In the genomic region with DNA sequence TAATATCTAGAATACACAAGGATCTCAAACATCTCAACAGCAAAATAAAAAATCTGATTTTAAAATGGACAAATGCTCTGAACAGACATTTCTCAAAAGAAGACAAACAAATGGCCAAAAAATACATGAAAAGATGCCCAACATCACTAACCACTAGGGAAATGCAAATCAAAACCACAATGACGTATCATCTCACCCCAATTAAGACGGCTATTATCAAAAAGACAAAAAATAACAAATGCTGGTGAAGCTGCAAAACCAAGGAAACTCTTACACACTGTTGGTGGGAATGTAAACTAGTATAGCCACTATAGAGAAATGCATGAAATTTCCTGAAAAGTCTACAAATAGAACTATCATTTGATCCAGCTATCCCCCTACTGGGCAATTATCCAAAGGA, we compare ENCODE assay signal across 15 cellular contexts.
DNase-seq lines count a peak whose midpoint lies in the region; ATAC-seq and TF ChIP-seq lines count a peak whose summit lies in the region.
"Had no signal": no experiment of that assay in that cellular context is flagged by ENCODE, and none has a peak within 500 bp of the region (broad histone marks: within the 10 kb centered on the region; RNA-seq: fewer than 3 reads in every experiment).

No MANE protein-coding gene starts in this region.

- no peaks in the 10 kb centered on the region for H3K36me3 ChIP-seq in CD8-positive, alpha-beta T cell (ENCODE audit: insufficient read depth, low read length)
- H3K36me3 ChIP-seq in mammary epithelial cell (ENCODE audit: insufficient read depth, low read length): no peaks in the 10 kb centered on the region

- H3K9me3 Mint-ChIP-seq in CD8-positive, alpha-beta T cell: peaks cover 19% of the 10 kb centered on the region
- peaks cover 9% of the 10 kb centered on the region for H3K9me3 Mint-ChIP-seq in activated T-helper 17 cell treated with anti-CD3 and anti-CD28 coated beads, Interleukin-2, amount 50 U/mL, for 72 hours
- H3K9me3 Mint-ChIP-seq in effector memory CD8-positive, alpha-beta T cell: peaks cover 0 to 6% of the 10 kb centered on the region in 2 donors
- peaks cover 10% of the 10 kb centered on the region for H3K9me3 Mint-ChIP-seq in natural killer cell treated with Interleukin-12 subunit alpha and Interleukin-12 subunit beta and Interleukin-15 and Interleukin-18, amount 100 ng/mL, for 72 hours

- peak; percentile 38 for ATAC-seq in CD8-positive, alpha-beta T cell
- no peak for ATAC-seq in activated T-helper 17 cell treated with anti-CD3 and anti-CD28 coated beads, Interleukin-2, amount 50 U/mL, for 72 hours (replicated peaks)
- ATAC-seq in effector memory CD8-positive, alpha-beta T cell (replicated peaks): peak; percentile 90
- peak in 1 of 2 donors; percentile 36 for ATAC-seq in natural killer cell treated with Interleukin-12 subunit alpha and Interleukin-12 subunit beta and Interleukin-15 and Interleukin-18, amount 100 ng/mL, for 72 hours

- H3K27me3 Mint-ChIP-seq in CD8-positive, alpha-beta T cell (ENCODE audit: low read depth): no peaks in the 10 kb centered on the region
- H3K27me3 Mint-ChIP-seq in activated T-helper 17 cell treated with anti-CD3 and anti-CD28 coated beads, Interleukin-2, amount 50 U/mL, for 72 hours: no peaks in the 10 kb centered on the region
- H3K27me3 Mint-ChIP-seq in effector memory CD8-positive, alpha-beta T cell: no peaks in the 10 kb centered on the region
- no peaks in the 10 kb centered on the region for H3K27me3 Mint-ChIP-seq in natural killer cell treated with Interleukin-12 subunit alpha and Interleukin-12 subunit beta and Interleukin-15 and Interleukin-18, amount 100 ng/mL, for 72 hours
- H3K27me3 Mint-ChIP-seq: CD4-positive, alpha-beta T cell had no signal

- no peaks in the 10 kb centered on the region for H3K27me3 ChIP-seq in CD8-positive, alpha-beta T cell (ENCODE audit: insufficient read depth, low read length)
- no peaks in the 10 kb centered on the region for H3K27me3 ChIP-seq in mammary epithelial cell (ENCODE audit: insufficient read depth, low read length)

- CTCF ChIA-PET in CD8-positive, alpha-beta T cell (lab: Charles Lee): interaction anchor here (0.7 to 1.5 kb wide), 2 partner anchors 9 to 419 kb away, joined by 3 to 4 read pairs; no protein-coding TSS in a partner anchor
- CTCF ChIA-PET in mammary epithelial cell (lab: Charles Lee; ENCODE audit: low non-redundant PET): no interaction called here

- in situ Hi-C loops in mammary epithelial cell (cut with MboI; ENCODE audit: low sequenced_read_pairs in 2 of 2): no loop called here

- BruUV-seq in mammary epithelial cell (replicated peaks; lab: Mats Ljungman, UMichigan): no TSS peak

- no peak overlapping the region for H3K9ac ChIP-seq in mammary epithelial cell (ENCODE audit: insufficient read depth, low read length)

- WGBS in mammary epithelial cell (ENCODE audit: low coverage, missing lambda C conversion rate): 91% methylated on average over 2 of the region's 2 CpGs

- TF ChIP-seq CTCF in CD8-positive, alpha-beta T cell (IDR thresholded peaks at IDR 0.05): no peak
- TF ChIP-seq CTCF in mammary epithelial cell (conservative IDR thresholded peaks at IDR 0.05 in 1 of 2, IDR thresholded peaks at IDR 0.05 in 1 of 2; ENCODE audit: extremely low read depth in 1 of 2, insufficient read depth in 1 of 2, low read depth in 1 of 2, low read length in 2 of 2): no peak

- H3K79me2 ChIP-seq in mammary epithelial cell (ENCODE audit: insufficient read depth, low read length): no peaks in the 10 kb centered on the region

- H3K4me1 ChIP-seq in CD8-positive, alpha-beta T cell (ENCODE audit: insufficient read depth, low read length): peaks cover 12% of the 10 kb centered on the region
- no peaks in the 10 kb centered on the region for H3K4me1 ChIP-seq in mammary epithelial cell (ENCODE audit: insufficient read depth, low read length)

- no peak overlapping the region for H2AFZ ChIP-seq in mammary epithelial cell (ENCODE audit: low read depth, low read length)

- peaks cover 52% of the 10 kb centered on the region for H3K4me1 Mint-ChIP-seq in CD8-positive, alpha-beta T cell (ENCODE audit: low read depth)
- peaks cover 18% of the 10 kb centered on the region for H3K4me1 Mint-ChIP-seq in activated T-helper 17 cell treated with anti-CD3 and anti-CD28 coated beads, Interleukin-2, amount 50 U/mL, for 72 hours
- H3K4me1 Mint-ChIP-seq in effector memory CD8-positive, alpha-beta T cell (ENCODE audit: low read depth in 2 of 2): peaks cover 14 to 41% of the 10 kb centered on the region in 2 donors
- H3K4me1 Mint-ChIP-seq in natural killer cell treated with Interleukin-12 subunit alpha and Interleukin-12 subunit beta and Interleukin-15 and Interleukin-18, amount 100 ng/mL, for 72 hours (ENCODE audit: low read depth in 2 of 2): peaks cover 23 to 30% of the 10 kb centered on the region in 2 donors

- DNase-seq in CD8-positive, alpha-beta T cell: no peak
- no peak for DNase-seq in effector memory CD8-positive, alpha-beta T cell
- DNase-seq in natural killer cell treated with Interleukin-12 subunit alpha and Interleukin-12 subunit beta and Interleukin-15 and Interleukin-18, amount 100 ng/mL, for 72 hours (ENCODE audit: low spot score): no peak
- DNase-seq in mammary epithelial cell: no peak
- DNase-seq in stimulated activated CD4-positive, alpha-beta T cell treated with anti-CD3 and anti-CD28 coated beads, Interleukin-12 subunit alpha, Interleukin-12 subunit beta, amount 100 ng/mL, for 4 hours: no peak
- no peak for DNase-seq in H4 (ENCODE audit: low spot score)
- DNase-seq: AML-193; CD4-positive, alpha-beta T cell; H7; IMR-90; Kasumi-1; NCI-H1436; NCI-H2081; SHP77 had no signal

- H3K4me3 ChIP-seq in CD8-positive, alpha-beta T cell (ENCODE audit: low read depth, low read length): no peak overlapping the region
- no peak overlapping the region for H3K4me3 ChIP-seq in mammary epithelial cell (replicated peaks in 1 of 3; ENCODE audit: insufficient read depth in 1 of 3, low read depth in 2 of 3, low read length in 3 of 3)

- POLR2A ChIA-PET in CD8-positive, alpha-beta T cell (lab: Charles Lee): interaction anchor here (0.6 to 1.4 kb wide), 2 partner anchors 9 to 138 kb away, joined by 3 to 4 read pairs; no protein-coding TSS in a partner anchor

- H3K36me3 Mint-ChIP-seq in CD8-positive, alpha-beta T cell: peaks cover 19% of the 10 kb centered on the region
- no peaks in the 10 kb centered on the region for H3K36me3 Mint-ChIP-seq in activated T-helper 17 cell treated with anti-CD3 and anti-CD28 coated beads, Interleukin-2, amount 50 U/mL, for 72 hours (ENCODE audit: low read depth)
- H3K36me3 Mint-ChIP-seq in effector memory CD8-positive, alpha-beta T cell (ENCODE audit: insufficient read depth): peaks cover 3% of the 10 kb centered on the region
- peaks cover 10% of the 10 kb centered on the region for H3K36me3 Mint-ChIP-seq in natural killer cell treated with Interleukin-12 subunit alpha and Interleukin-12 subunit beta and Interleukin-15 and Interleukin-18, amount 100 ng/mL, for 72 hours

- H3K27ac ChIP-seq in CD8-positive, alpha-beta T cell (ENCODE audit: low read depth, low read length): no peak overlapping the region
- H3K27ac ChIP-seq in mammary epithelial cell (ENCODE audit: insufficient read depth, low read depth, low read length): no peak overlapping the region

- H3K9me3 ChIP-seq in CD8-positive, alpha-beta T cell (ENCODE audit: low read length): no peaks in the 10 kb centered on the region
- no peaks in the 10 kb centered on the region for H3K9me3 ChIP-seq in mammary epithelial cell (replicated peaks; ENCODE audit: insufficient read depth, low read length)

- H3K27ac Mint-ChIP-seq in CD8-positive, alpha-beta T cell: peak overlapping the region; percentile 27
- peak overlapping the region; percentile 5 for H3K27ac Mint-ChIP-seq in activated T-helper 17 cell treated with anti-CD3 and anti-CD28 coated beads, Interleukin-2, amount 50 U/mL, for 72 hours
- peak overlapping the region; percentile 49 to 90 for H3K27ac Mint-ChIP-seq in effector memory CD8-positive, alpha-beta T cell
- peak overlapping the region; percentile 16 to 29 for H3K27ac Mint-ChIP-seq in natural killer cell treated with Interleukin-12 subunit alpha and Interleukin-12 subunit beta and Interleukin-15 and Interleukin-18, amount 100 ng/mL, for 72 hours
- H3K27ac Mint-ChIP-seq: CD4-positive, alpha-beta T cell had no signal

- H3K4me2 ChIP-seq in mammary epithelial cell (ENCODE audit: insufficient read depth, low read depth, low read length): no peak overlapping the region

- no peaks in the 10 kb centered on the region for H4K20me1 ChIP-seq in mammary epithelial cell (ENCODE audit: insufficient read depth, low read length)

- H3K4me3 Mint-ChIP-seq in CD8-positive, alpha-beta T cell: no peak overlapping the region
- H3K4me3 Mint-ChIP-seq in activated T-helper 17 cell treated with anti-CD3 and anti-CD28 coated beads, Interleukin-2, amount 50 U/mL, for 72 hours: no peak overlapping the region
- peak overlapping the region; percentile 9 to 30 for H3K4me3 Mint-ChIP-seq in effector memory CD8-positive, alpha-beta T cell
- peak overlapping the region; percentile 29 for H3K4me3 Mint-ChIP-seq in natural killer cell treated with Interleukin-12 subunit alpha and Interleukin-12 subunit beta and Interleukin-15 and Interleukin-18, amount 100 ng/mL, for 72 hours
- H3K4me3 Mint-ChIP-seq: CD4-positive, alpha-beta T cell had no signal

- dilution Hi-C loops in mammary epithelial cell (cut with HindIII; ENCODE audit: low sequenced_read_pairs): no loop called here

- intact Hi-C loops in CD8-positive, alpha-beta T cell (cut with DNase I, micrococcal nuclease): no loop called here
- intact Hi-C loops in mammary epithelial cell (cut with micrococcal nuclease): no loop called here

Comparison
In these comparisons a context has a peak if more than half of its experiments do, and no peak if none do; other contexts are left out.
1. H3K27ac Mint-ChIP-seq: peak in every context shown above with its lines; median percentile 70 in effector memory CD8-positive, alpha-beta T cell; 27 in CD8-positive, alpha-beta T cell; 22 in natural killer cell treated with Interleukin-12 subunit alpha and Interleukin-12 subunit beta and Interleukin-15 and Interleukin-18, amount 100 ng/mL, for 72 hours; 5 in activated T-helper 17 cell treated with anti-CD3 and anti-CD28 coated beads, Interleukin-2, amount 50 U/mL, for 72 hours.
2. H3K4me3 Mint-ChIP-seq: peak in effector memory CD8-positive, alpha-beta T cell (2 of 2) and natural killer cell treated with Interleukin-12 subunit alpha and Interleukin-12 subunit beta and Interleukin-15 and Interleukin-18, amount 100 ng/mL, for 72 hours (single experiment); none in CD8-positive, alpha-beta T cell (single experiment) and activated T-helper 17 cell treated with anti-CD3 and anti-CD28 coated beads, Interleukin-2, amount 50 U/mL, for 72 hours (single experiment).